Comparison of ENCODE assay signal across 20 cellular contexts in the genomic region with DNA sequence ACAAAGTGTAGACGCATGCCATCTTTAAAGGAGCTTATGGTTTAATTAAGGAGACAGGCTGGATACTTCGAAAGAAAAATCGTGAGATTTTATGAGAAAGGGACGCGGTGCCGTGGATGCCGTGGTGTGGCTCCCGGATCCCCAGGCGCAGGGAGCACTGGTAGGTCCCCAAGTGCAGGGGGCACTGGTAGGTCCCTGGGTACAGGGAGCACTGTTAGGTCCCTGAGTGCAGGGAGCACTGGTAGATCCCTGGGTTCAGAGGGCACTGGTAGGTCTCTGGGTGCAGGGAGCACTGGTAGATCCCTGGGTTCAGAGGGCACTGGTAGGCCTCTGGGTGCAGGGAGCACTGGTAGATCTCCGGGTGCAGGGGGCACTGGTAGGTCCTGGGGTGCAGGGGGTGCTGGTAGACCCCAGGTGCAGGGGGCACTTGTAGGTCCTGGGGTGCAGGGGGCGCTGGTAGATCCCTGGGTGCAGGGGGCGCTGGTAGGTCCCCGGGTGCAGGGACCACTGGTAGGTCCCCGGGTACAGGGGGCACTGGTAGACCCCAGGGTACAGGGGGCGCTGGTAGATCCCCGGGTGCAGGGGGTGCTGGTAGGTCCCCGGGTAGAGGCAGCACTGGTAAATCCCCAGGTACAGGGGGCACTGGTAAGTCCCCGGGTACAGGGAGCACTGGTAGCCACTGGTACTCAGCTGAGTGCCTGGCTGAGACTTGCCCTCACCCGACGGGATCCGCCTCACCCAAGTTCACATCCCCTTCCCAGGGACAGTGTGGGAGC. TPM values are rescaled to one million over a fixed set of nuclear protein-coding genes. Genes with fewer than 3 reads are reported as not detected.
A peak's percentile ranks its signal among the peaks of the same experiment; 100 is the strongest.
DNase-seq lines count a peak whose midpoint lies in the region; ATAC-seq, FAIRE-seq and TF ChIP-seq lines count a peak whose summit lies in the region.
"Had no signal": no experiment of that assay in that cellular context is flagged by ENCODE, and none has a peak within 500 bp of the region (broad histone marks: within the 10 kb centered on the region; RNA-seq: fewer than 3 reads in every experiment).

No MANE protein-coding gene starts in this region.

- H2AFZ ChIP-seq in neuronal stem cell (ENCODE audit: low read length): no peak overlapping the region

- no peak overlapping the region for H3K18ac ChIP-seq in neuronal stem cell (ENCODE audit: low read length)

- H3K4me1 ChIP-seq in heart right ventricle (peaks cover 0 to 22% (median 10%) of the 10 kb centered on the region in 9 donors), kidney (ENCODE audit: control insufficient read depth in 1 of 2, insufficient read depth in 1 of 2, low read depth in 1 of 2, low read length in 2 of 2) (peaks cover 10 to 16% of the 10 kb centered on the region in 2 donors), neuronal stem cell (ENCODE audit: control insufficient read depth in 2 of 2, insufficient read depth in 1 of 2, low read depth in 1 of 2, low read length in 2 of 2) (peaks cover 0 to 3% of the 10 kb centered on the region in 2 donors), aorta (ENCODE audit: control insufficient read depth in 1 of 2, insufficient read depth in 2 of 2, low read length in 2 of 2) (no peaks in the 10 kb centered on the region)
- H3K4me1 ChIP-seq: A549, Caco-2 had no signal

- WGBS in heart right ventricle, 2 donors: 96 to 97% methylated on average over 21 of the region's 21 CpGs
- 100% methylated on average over 5 of the region's 21 CpGs; no CpG with 5 or more reads in 1 of the 2 donors for WGBS in neuronal stem cell (ENCODE audit: extremely low coverage in 2 of 2, insufficient read length in 2 of 2, insufficient replicate concordance in 1 of 2), 2 donors
- 96 to 97% methylated on average over 18 to 21 of the region's 21 CpGs for WGBS in aorta, 2 donors

- H3K9ac ChIP-seq in kidney (ENCODE audit: low read length in 2 of 2) (no peak overlapping the region), neuronal stem cell (ENCODE audit: low read depth, low read length, poor library complexity) (peak overlapping the region; percentile 9)

- peaks cover 0 to 3% (median 0%) of the 10 kb centered on the region in 9 donors for H3K36me3 ChIP-seq in heart right ventricle
- no peaks in the 10 kb centered on the region for H3K36me3 ChIP-seq in kidney (ENCODE audit: control insufficient read depth in 1 of 2, insufficient read depth in 2 of 2, low read length in 2 of 2)
- no peaks in the 10 kb centered on the region for H3K36me3 ChIP-seq in neuronal stem cell (replicated peaks in 1 of 2; ENCODE audit: control insufficient read depth in 2 of 2, insufficient read depth in 2 of 2, low read length in 2 of 2)
- no peaks in the 10 kb centered on the region for H3K36me3 ChIP-seq in aorta (ENCODE audit: control insufficient read depth in 1 of 2, insufficient read depth in 2 of 2, low read length in 1 of 2)
- H3K36me3 ChIP-seq: BE2C had no signal

- H3K4me2 ChIP-seq in neuronal stem cell (ENCODE audit: insufficient read depth, low read length, poor library complexity, severe bottlenecking): no peak overlapping the region
- H3K4me2 ChIP-seq: A549 had no signal

- H2BK12ac ChIP-seq in neuronal stem cell (ENCODE audit: low read length): no peak overlapping the region

- no peaks in the 10 kb centered on the region for H3K9me3 ChIP-seq in heart right ventricle
- no peaks in the 10 kb centered on the region for H3K9me3 ChIP-seq in kidney (ENCODE audit: control insufficient read depth in 1 of 2, low read length in 2 of 2)
- H3K9me3 ChIP-seq in neuronal stem cell (replicated peaks in 1 of 2; ENCODE audit: control insufficient read depth in 2 of 2, insufficient read depth in 1 of 2, low read depth in 1 of 2, low read length in 2 of 2): no peaks in the 10 kb centered on the region
- no peaks in the 10 kb centered on the region for H3K9me3 ChIP-seq in aorta (ENCODE audit: control insufficient read depth, low read length)
- H3K9me3 ChIP-seq: A549, BE2C, Caco-2 had no signal

- H3K14ac ChIP-seq in neuronal stem cell (ENCODE audit: low read length): no peak overlapping the region

- no peaks in the 10 kb centered on the region for H3K79me1 ChIP-seq in neuronal stem cell (ENCODE audit: low read depth, low read length)

- no peak overlapping the region for H3K27ac ChIP-seq in heart right ventricle
- H3K27ac ChIP-seq in kidney (ENCODE audit: low read depth in 2 of 2, low read length in 2 of 2): no peak overlapping the region
- no peak overlapping the region for H3K27ac ChIP-seq in neuronal stem cell (replicated peaks; ENCODE audit: low read length)
- H3K27ac ChIP-seq in aorta (ENCODE audit: low read depth in 1 of 2, low read length in 2 of 2): no peak overlapping the region
- H3K27ac ChIP-seq: A549 had no signal

- no peak overlapping the region for H2BK15ac ChIP-seq in neuronal stem cell (ENCODE audit: low read length)

- no peak overlapping the region for H2BK5ac ChIP-seq in neuronal stem cell (ENCODE audit: low read length)

- ATAC-seq in Right ventricle myocardium superior (ENCODE audit: poor library complexity) (no peak), heart right ventricle (no peak), aorta (ENCODE audit: low FRiP score) (no peak)

- peak; percentile 30 for DNase-seq in Right ventricle myocardium superior
- no peak for DNase-seq in heart right ventricle
- peak; percentile 61 for DNase-seq in kidney
- no peak for DNase-seq in neuronal stem cell (ENCODE audit: low spot score)
- DNase-seq in aorta: peak; percentile 48 to 55
- no peak for DNase-seq in NCI-H1105 (lab: John Stamatoyannopoulos, UW)
- no peak for DNase-seq in NCI-H345 treated with DMSO at 0.1 percent for 48 hours (lab: John Stamatoyannopoulos, UW; ENCODE audit: unreplicated experiment)
- no peak for DNase-seq in hepatic stellate cell (ENCODE audit: low spot score)
- DNase-seq: BE2C; CD4-positive, alpha-beta T cell; GOT3; NCI-H1105 treated with DMSO at 0.1 percent for 48 hours; NCI-H2029 treated with DMSO at 0.1 percent for 48 hours; NCI-H2171; NCI-H345; NCI-H524 treated with DMSO at 0.1 percent for 48 hours; SHP77 had no signal

- H3K4ac ChIP-seq in neuronal stem cell (ENCODE audit: low read length): no peak overlapping the region

- H3K27me3 ChIP-seq in heart right ventricle: no peaks in the 10 kb centered on the region
- H3K27me3 ChIP-seq in neuronal stem cell (ENCODE audit: control insufficient read depth in 3 of 3, insufficient read depth in 3 of 3, low read depth in 1 of 3, low read length in 3 of 3): peaks cover 0 to 25% (median 0%) of the 10 kb centered on the region in 3 experiments
- H3K27me3 ChIP-seq in aorta (ENCODE audit: control insufficient read depth in 1 of 2, insufficient read depth in 2 of 2, low read length in 1 of 2): no peaks in the 10 kb centered on the region
- H3K27me3 ChIP-seq: BE2C had no signal

- no peak overlapping the region for H4K8ac ChIP-seq in neuronal stem cell (ENCODE audit: low read depth, low read length)

- H4K91ac ChIP-seq in neuronal stem cell (ENCODE audit: low read depth, low read length, poor library complexity): no peak overlapping the region

- FAIRE-seq in kidney (lab: Jason Lieb, UNC): no peak
- FAIRE-seq: A549, GM12891 had no signal

- no peak overlapping the region for H2BK120ac ChIP-seq in neuronal stem cell (ENCODE audit: low read depth, low read length)

- no peak overlapping the region for H3K4me3 ChIP-seq in heart right ventricle
- H3K4me3 ChIP-seq in kidney (ENCODE audit: low read length in 2 of 2): no peak overlapping the region
- H3K4me3 ChIP-seq in neuronal stem cell (ENCODE audit: low read length in 2 of 2): no peak overlapping the region
- H3K4me3 ChIP-seq in aorta (ENCODE audit: low read length in 2 of 2): no peak overlapping the region
- H3K4me3 ChIP-seq: A549 had no signal

- H3K23ac ChIP-seq in neuronal stem cell (ENCODE audit: low read depth, low read length, poor library complexity): peak overlapping the region; percentile 35

- H2AK5ac ChIP-seq in neuronal stem cell (ENCODE audit: low read depth, low read length): peak overlapping the region; percentile 32

- intact Hi-C loops in Right ventricle myocardium superior (cut with DNase I) (no loop called here), heart right ventricle (cut with DNase I) (no loop called here), kidney (cut with DNase I) (no loop called here), aorta (cut with DNase I) (no loop called here)

- TF ChIP-seq CTCF in heart right ventricle (IDR thresholded peaks at IDR 0.05) (no peak), kidney (IDR thresholded peaks at IDR 0.05; ENCODE audit: borderline replicate concordance, extremely low read depth, insufficient read depth) (no peak)

RNA-seq across cellular contexts. Expression of a gene that starts 14.1 kb away (rescaled TPM):
- total RNA-seq in Right ventricle myocardium superior (120 TPM), heart right ventricle (100 to 1,000 TPM; 101 to 156 (median 121) TPM), kidney (40.7 TPM), aorta (10 to 100 TPM; 52.3 to 69.9 TPM)
- polyA plus RNA-seq in heart right ventricle (10 to 100 TPM; 52.4 to 68.0 TPM), kidney (ENCODE audit: insufficient read depth, low read depth, low replicate concordance) (40.9 TPM), aorta (10 to 100 TPM; 34.0 to 52.8 TPM)
- 23.4 TPM for polyA plus RNA-seq in neuronal stem cell (2013, experiment 1 of 2)
- 21.8 TPM for polyA plus RNA-seq in neuronal stem cell (2013, experiment 2 of 2)

Comparison
In these comparisons a context has a peak if more than half of its experiments do, and no peak if none do; other contexts are left out.
1. DNase-seq: peak in Right ventricle myocardium superior (single experiment), kidney (single experiment) and aorta (2 of 2); none in heart right ventricle (0 of 2), neuronal stem cell (single experiment), NCI-H1105 (single experiment), NCI-H345 treated with DMSO at 0.1 percent for 48 hours (single experiment) and hepatic stellate cell (single experiment).